ENCODE assay signal across 1 cellular context in the genomic region with DNA sequence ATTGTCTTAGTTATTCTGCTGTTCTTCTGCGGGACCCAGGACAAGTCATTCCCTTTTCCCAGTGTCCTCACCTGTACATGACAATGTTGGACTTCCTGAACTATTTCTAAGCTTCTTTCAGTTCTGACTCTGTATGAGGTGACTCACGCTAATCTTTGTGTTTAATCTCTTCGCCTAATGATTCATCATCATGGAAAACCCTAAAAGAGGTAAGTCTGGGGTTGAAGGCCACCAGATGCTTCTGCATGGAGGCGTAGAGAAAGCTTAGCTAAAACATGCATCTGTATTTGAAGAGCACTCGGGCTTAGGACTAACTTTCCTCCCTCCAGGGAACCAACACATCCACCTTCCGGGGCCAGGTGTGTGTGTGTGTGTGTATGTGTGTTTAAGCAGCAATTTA.
TF ChIP-seq lines count a peak whose summit lies in the region.

No MANE protein-coding gene starts in this region.

TF ChIP-seq in HCT116, 20 proteins besides CTCF, POLR2A, EP300 and RAD21:
- TF ChIP-seq SP1 (IDR thresholded peaks at IDR 0.05; ENCODE audit: low read depth) (no peak), FOSL1 (IDR thresholded peaks at IDR 0.05; ENCODE audit: low read depth) (peak; percentile 39; the same call in 1 of the 2 replicates), JUND (IDR thresholded peaks at IDR 0.05) (0 out of 2 replicates have a peak, but pooled peaks have one; percentile 19)
